12 cellular contexts compared by ENCODE assay signal in genomic region chr15:55907797-55908196, GRCh38.
DNase-seq lines count a peak whose midpoint lies in the region; ATAC-seq, FAIRE-seq and TF ChIP-seq lines count a peak whose summit lies in the region.
"Had no signal": no experiment of that assay in that cellular context is flagged by ENCODE, and none has a peak within 500 bp of the region (broad histone marks: within the 10 kb centered on the region; RNA-seq: fewer than 3 reads in every experiment).

No MANE protein-coding gene starts in this region.

- CTCF ChIA-PET in AG04450 (lab: Charles Lee) = interaction anchor here (1.0 to 1.6 kb wide), 4 partner anchors 9 to 15 kb away, joined by 3 to 17 read pairs (median 4); no protein-coding TSS in a partner anchor

- FAIRE-seq in bronchial epithelial cell (lab: Jason Lieb, UNC) = peak; percentile 85

- H3K36me3 ChIP-seq in bronchial epithelial cell (ENCODE audit: control insufficient read depth, insufficient read depth, low read length) (no peaks in the 10 kb centered on the region), lung (ENCODE audit: control insufficient read depth in 2 of 2, insufficient read depth in 2 of 2, low read length in 2 of 2) (peaks cover 0 to 2% of the 10 kb centered on the region in 2 donors)

- WGBS in lung, 2 donors = 87 to 95% methylated on average over 4 of the region's 4 CpGs

- H3K27ac ChIP-seq in AG04450 (ENCODE audit: low read depth, low read length) (no peak overlapping the region), lung (ENCODE audit: low read depth in 1 of 2, low read length in 1 of 2) (no peak overlapping the region)

- DNase-seq in AG04450 (ENCODE audit: low read depth, low spot score) (peak; percentile 92), LHCN-M2 (ENCODE audit: low read depth) (peak; percentile 99), bronchial epithelial cell (ENCODE audit: low read depth) (peak; percentile 99), lung (ENCODE audit: low spot score) (no peak), GOT3 (lab: John Stamatoyannopoulos, UW) (no peak), NCI-H1048 (lab: John Stamatoyannopoulos, UW) (no peak)
- no peak for DNase-seq in effector CD8-positive, alpha-beta T cell (lab: John Stamatoyannopoulos, UW)
- DNase-seq: activated gamma-delta T cell treated with Interleukin-2 at 50 U/mL for 16 hours; CD4-positive, alpha-beta memory T cell; effector memory CD8-positive, alpha-beta T cell; left colon had no signal

- POLR2A ChIA-PET in AG04450 (lab: Yijun Ruan, JAX) = interaction anchor here (0.7 to 1.5 kb wide), 3 partner anchors 10 to 12 kb away, joined by 3 to 24 read pairs (median 3); no protein-coding TSS in a partner anchor

- H3K4me1 ChIP-seq in lung (ENCODE audit: control insufficient read depth in 2 of 2, insufficient read depth in 2 of 2, low read length in 2 of 2) = no peaks in the 10 kb centered on the region

- no peaks in the 10 kb centered on the region for H3K9me3 ChIP-seq in AG04450 (ENCODE audit: control insufficient read depth, insufficient read depth, low read length)
- H3K9me3 ChIP-seq in lung (ENCODE audit: control insufficient read depth in 2 of 2, insufficient read depth in 1 of 2, low read length in 1 of 2) = no peaks in the 10 kb centered on the region

- peak; percentile 19 for ATAC-seq in lung (ENCODE audit: insufficient read depth, low FRiP score)
- no peak for ATAC-seq in GM19324 (IDR thresholded peaks at IDR 0.05; ENCODE audit: low FRiP score, unreplicated experiment)
- ATAC-seq: effector memory CD8-positive, alpha-beta T cell; left colon had no signal

- no peaks in the 10 kb centered on the region for H3K27me3 ChIP-seq in AG04450 (ENCODE audit: control insufficient read depth, insufficient read depth, low read length)
- no peaks in the 10 kb centered on the region for H3K27me3 ChIP-seq in bronchial epithelial cell (ENCODE audit: control insufficient read depth, insufficient read depth, low read length)
- H3K27me3 ChIP-seq in lung (ENCODE audit: control insufficient read depth, insufficient read depth) = no peaks in the 10 kb centered on the region

- H3K4me3 ChIP-seq in AG04450 (ENCODE audit: low read depth, low read length) (peak overlapping the region; percentile 31; the same call in 1 of the 2 replicates), bronchial epithelial cell (ENCODE audit: low read depth, low read length) (no peak overlapping the region), lung (no peak overlapping the region)

- TF ChIP-seq CTCF in AG04450 (IDR thresholded peaks at IDR 0.05; ENCODE audit: low read depth, low read length) = no peak
- TF ChIP-seq CTCF in bronchial epithelial cell (IDR thresholded peaks at IDR 0.05; ENCODE audit: insufficient read depth, low read length, severe bottlenecking) = no peak
- no peak for TF ChIP-seq CTCF in lung (IDR thresholded peaks at IDR 0.05; ENCODE audit: control extremely low read depth, extremely low read depth)

Comparison
In these comparisons a context has a peak if more than half of its experiments do, and no peak if none do; other contexts are left out.
1. DNase-seq: peak in AG04450 (single experiment), LHCN-M2 (single experiment) and bronchial epithelial cell (single experiment); none in lung (single experiment), effector CD8-positive, alpha-beta T cell (single experiment), GOT3 (single experiment) and NCI-H1048 (single experiment).